8 cellular contexts compared by ENCODE assay signal in genomic region chr15:50355612-50355905, GRCh38. TPM values are rescaled to one million over a fixed set of nuclear protein-coding genes. Genes with fewer than 3 reads are reported as not detected.
DNase-seq lines count a peak whose midpoint lies in the region; ATAC-seq, FAIRE-seq and TF ChIP-seq lines count a peak whose summit lies in the region.

No MANE protein-coding gene starts in this region.

- TF ChIP-seq POLR2A in upper lobe of left lung (IDR thresholded peaks at IDR 0.05) = no peak

- ATAC-seq in activated T-cell treated with anti-CD3 and anti-CD28 coated beads, Interleukin-2, amount 50 U/mL, for 72 hours (replicated peaks in 1 of 2) = no peak
- ATAC-seq in left lung = peak; percentile 18
- peak in 1 of 2 donors; percentile 11 for ATAC-seq in upper lobe of left lung (ENCODE audit: low FRiP score in 2 of 2)
- ATAC-seq in GM21619 (IDR thresholded peaks at IDR 0.05; ENCODE audit: unreplicated experiment) = no peak

- peaks cover 29 to 44% of the 10 kb centered on the region in 2 donors for H3K36me3 Mint-ChIP-seq in activated T-cell treated with anti-CD3 and anti-CD28 coated beads, Interleukin-2, amount 50 U/mL, for 72 hours (ENCODE audit: insufficient read depth in 2 of 2)
- peaks cover 3% of the 10 kb centered on the region for H3K36me3 Mint-ChIP-seq in astrocyte (ENCODE audit: low read depth, unreplicated experiment)

- peaks cover 0 to 2% of the 10 kb centered on the region in 2 donors for H3K9me3 Mint-ChIP-seq in activated T-cell treated with anti-CD3 and anti-CD28 coated beads, Interleukin-2, amount 50 U/mL, for 72 hours
- no peaks in the 10 kb centered on the region for H3K9me3 Mint-ChIP-seq in astrocyte (ENCODE audit: unreplicated experiment)

- peak overlapping the region; percentile 86 for H3K4me2 ChIP-seq in astrocyte (ENCODE audit: low read length)

- H2AFZ ChIP-seq in astrocyte (ENCODE audit: low read depth, low read length) = peak overlapping the region; percentile 94

- H4K20me1 ChIP-seq in astrocyte (ENCODE audit: insufficient read depth, low read length) = peaks cover 39% of the 10 kb centered on the region

- H3K36me3 ChIP-seq in astrocyte (ENCODE audit: insufficient read depth, low read length) (peaks cover 3% of the 10 kb centered on the region), left lung (peaks cover 0 to 4% of the 10 kb centered on the region in 2 donors), upper lobe of left lung (peaks cover 0 to 9% (median under 1%) of the 10 kb centered on the region in 4 donors)

- H3K27ac ChIP-seq in astrocyte (ENCODE audit: low read depth, low read length) (peak overlapping the region; percentile 99), left lung (peak overlapping the region; percentile 100), upper lobe of left lung (peak overlapping the region; percentile 99 to 100 (median 100))

- WGBS in upper lobe of left lung, 2 donors = 0 to 1% methylated on average over 9 of the region's 9 CpGs

- TF ChIP-seq EP300 in upper lobe of left lung (IDR thresholded peaks at IDR 0.05) = no peak

- peaks cover 88% of the 10 kb centered on the region for H3K79me2 ChIP-seq in astrocyte (ENCODE audit: insufficient read depth, low read length)

- H3K27me3 Mint-ChIP-seq in activated T-cell treated with anti-CD3 and anti-CD28 coated beads, Interleukin-2, amount 50 U/mL, for 72 hours (ENCODE audit: low read depth) = no peaks in the 10 kb centered on the region
- H3K27me3 Mint-ChIP-seq in astrocyte (ENCODE audit: low read depth, unreplicated experiment) = no peaks in the 10 kb centered on the region

- peak overlapping the region; percentile 96 for H3K9ac ChIP-seq in astrocyte (ENCODE audit: low read length)

- H3K9me3 ChIP-seq in astrocyte (ENCODE audit: insufficient read depth, low read depth, low read length) (no peaks in the 10 kb centered on the region), left lung (no peaks in the 10 kb centered on the region), upper lobe of left lung (no peaks in the 10 kb centered on the region)

- peak overlapping the region; percentile 83 to 97 for H3K4me3 Mint-ChIP-seq in activated T-cell treated with anti-CD3 and anti-CD28 coated beads, Interleukin-2, amount 50 U/mL, for 72 hours
- H3K4me3 Mint-ChIP-seq in astrocyte (ENCODE audit: unreplicated experiment) = peak overlapping the region; percentile 98

- H3K27me3 ChIP-seq in astrocyte (ENCODE audit: insufficient read depth, low read length) (no peaks in the 10 kb centered on the region), left lung (no peaks in the 10 kb centered on the region), upper lobe of left lung (no peaks in the 10 kb centered on the region)

- peaks cover 56% of the 10 kb centered on the region for H3K4me1 Mint-ChIP-seq in activated T-cell treated with anti-CD3 and anti-CD28 coated beads, Interleukin-2, amount 50 U/mL, for 72 hours (ENCODE audit: low read depth)
- peaks cover 20% of the 10 kb centered on the region for H3K4me1 Mint-ChIP-seq in astrocyte (ENCODE audit: low read depth, unreplicated experiment)

- H3K4me1 ChIP-seq in astrocyte (ENCODE audit: insufficient read depth, low read length) (peaks cover 17% of the 10 kb centered on the region), left lung (peaks cover 24 to 49% of the 10 kb centered on the region in 2 donors), upper lobe of left lung (peaks cover 36 to 46% (median 43%) of the 10 kb centered on the region in 4 donors)

- no peak for TF ChIP-seq CTCF in astrocyte (IDR thresholded peaks at IDR 0.05; ENCODE audit: insufficient read depth, low read depth, low read length)
- TF ChIP-seq CTCF in left lung (IDR thresholded peaks at IDR 0.05) = no peak
- no peak for TF ChIP-seq CTCF in upper lobe of left lung (IDR thresholded peaks at IDR 0.05)

- no peak for DNase-seq in activated T-cell treated with anti-CD3 and anti-CD28 coated beads, Interleukin-2, amount 50 U/mL, for 72 hours
- DNase-seq in activated T-cell treated with anti-CD3 and anti-CD28 coated beads for 4 hours (no peak), astrocyte (ENCODE audit: low read depth) (no peak), left lung (no peak), upper lobe of left lung (no peak), UCSD-AML1 (lab: John Stamatoyannopoulos, UW; ENCODE audit: unreplicated experiment) (no peak), NCI-H1436 (lab: John Stamatoyannopoulos, UW) (no peak)

- FAIRE-seq in astrocyte (lab: Jason Lieb, UNC) = no peak

- peak overlapping the region; percentile 90 for H3K27ac Mint-ChIP-seq in activated T-cell treated with anti-CD3 and anti-CD28 coated beads, Interleukin-2, amount 50 U/mL, for 72 hours
- H3K27ac Mint-ChIP-seq in astrocyte (ENCODE audit: unreplicated experiment) = peak overlapping the region; percentile 98

- peak overlapping the region; percentile 87 for H3K4me3 ChIP-seq in astrocyte (ENCODE audit: insufficient read depth, low read depth, low read length)
- peak overlapping the region; percentile 90 to 92 for H3K4me3 ChIP-seq in left lung
- peak overlapping the region; percentile 88 to 93 (median 90) for H3K4me3 ChIP-seq in upper lobe of left lung

- intact Hi-C loops in left lung (cut with DNase I) = no loop called here

RNA-seq across cellular contexts. Expression of gene GABPB1, which starts 0.6 kb away (rescaled TPM):
- 10 to 100 TPM; 51.6 to 56.4 TPM for total RNA-seq in activated T-cell treated with anti-CD3 and anti-CD28 coated beads, Interleukin-2, amount 50 U/mL, for 72 hours
- total RNA-seq in astrocyte = 33.5 and 35.7 TPM in 2 replicates
- total RNA-seq in left lung = 10 to 100 TPM; 17.8 to 18.7 TPM
- 10 to 100 TPM in 4 of 6 donors, 1 to 10 TPM in 2; 7.3 to 22.5 (median 14.4) TPM for total RNA-seq in upper lobe of left lung
